In the genomic region with DNA sequence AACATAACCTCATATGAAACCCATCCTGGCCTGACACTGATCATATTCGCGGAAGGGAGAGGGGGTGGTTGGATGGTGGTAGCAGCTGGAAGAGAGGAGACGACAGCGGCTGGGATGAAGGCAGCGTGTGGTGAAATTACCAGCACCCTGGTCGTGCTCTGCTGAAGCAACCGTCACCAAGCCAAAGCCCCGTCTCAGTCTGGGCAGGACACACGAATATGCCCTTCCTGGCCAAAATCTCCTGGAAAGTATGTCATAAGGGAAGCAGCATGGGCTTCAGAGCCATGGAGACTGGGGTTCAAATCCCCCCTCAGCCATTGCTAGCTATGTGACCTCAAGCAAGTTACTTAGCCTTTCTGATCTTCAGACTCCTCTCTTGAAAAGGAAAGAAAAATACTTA, we compare ENCODE assay signal across 15 cellular contexts.
DNase-seq lines count a peak whose midpoint lies in the region; ATAC-seq, FAIRE-seq and TF ChIP-seq lines count a peak whose summit lies in the region.
"Had no signal": no experiment of that assay in that cellular context is flagged by ENCODE, and none has a peak within 500 bp of the region (broad histone marks: within the 10 kb centered on the region; RNA-seq: fewer than 3 reads in every experiment).

No MANE protein-coding gene starts in this region.

- peak overlapping the region; percentile 85 for H3K27ac ChIP-seq in HL-60 (replicated peaks)
- H3K27ac ChIP-seq in kidney (ENCODE audit: low read depth in 2 of 2, low read length in 2 of 2) = no peak overlapping the region
- H3K27ac ChIP-seq: epithelial cell of prostate, right atrium auricular region had no signal

- ATAC-seq in natural killer cell treated with Interleukin-12 subunit alpha and Interleukin-12 subunit beta and Interleukin-15 and Interleukin-18, amount 100 ng/mL, for 72 hours = no peak

- H3K9me3 Mint-ChIP-seq in activated CD4-positive, alpha-beta T cell treated with anti-CD3 and anti-CD28 coated beads, Interleukin-2, amount 10 ng/mL, durations not matched to agents 24 days and 14 days = peaks cover 12% of the 10 kb centered on the region
- peaks cover 9% of the 10 kb centered on the region for H3K9me3 Mint-ChIP-seq in activated CD4-positive, alpha-beta memory T cell treated with anti-CD3 and anti-CD28 coated beads, Interleukin-2, amount 10 ng/mL, durations not matched to agents 7 days and 5 days
- no peaks in the 10 kb centered on the region for H3K9me3 Mint-ChIP-seq in natural killer cell treated with Interleukin-12 subunit alpha and Interleukin-12 subunit beta and Interleukin-15 and Interleukin-18, amount 100 ng/mL, for 72 hours

- H3K36me3 Mint-ChIP-seq in activated CD4-positive, alpha-beta T cell treated with anti-CD3 and anti-CD28 coated beads, Interleukin-2, amount 10 ng/mL, durations not matched to agents 24 days and 14 days (ENCODE audit: low read depth) = peaks cover 13% of the 10 kb centered on the region
- H3K36me3 Mint-ChIP-seq in activated CD4-positive, alpha-beta memory T cell treated with anti-CD3 and anti-CD28 coated beads, Interleukin-2, amount 10 ng/mL, durations not matched to agents 7 days and 5 days (ENCODE audit: low read depth) = peaks cover 16% of the 10 kb centered on the region
- H3K36me3 Mint-ChIP-seq in natural killer cell treated with Interleukin-12 subunit alpha and Interleukin-12 subunit beta and Interleukin-15 and Interleukin-18, amount 100 ng/mL, for 72 hours = peaks cover 12% of the 10 kb centered on the region

- no peaks in the 10 kb centered on the region for H3K9me3 ChIP-seq in kidney (ENCODE audit: control insufficient read depth in 1 of 2, low read length in 2 of 2)
- H3K9me3 ChIP-seq: right atrium auricular region had no signal

- intact Hi-C loops in activated CD4-positive, alpha-beta T cell treated with anti-CD3 and anti-CD28 coated beads, Interleukin-2, amount 10 ng/mL, durations not matched to agents 24 days and 14 days (cut with micrococcal nuclease) = loop anchor here (5.0 kb wide), 2 partner anchors 50 to 160 kb away; no protein-coding TSS in a partner anchor
- intact Hi-C loops in kidney (cut with DNase I) = no loop called here

- no peaks in the 10 kb centered on the region for H3K4me1 ChIP-seq in kidney (ENCODE audit: control insufficient read depth in 1 of 2, insufficient read depth in 1 of 2, low read depth in 1 of 2, low read length in 2 of 2)
- H3K4me1 ChIP-seq: right atrium auricular region had no signal

- DNase-seq in activated CD4-positive, alpha-beta T cell treated with anti-CD3 and anti-CD28 coated beads, Interleukin-2, amount 10 ng/mL, durations not matched to agents 24 days and 14 days = no peak
- DNase-seq in activated CD4-positive, alpha-beta T cell treated with anti-CD3 and anti-CD28 coated beads for 4 hours = no peak
- DNase-seq in HL-60 (ENCODE audit: low read depth in 1 of 2, low spot score in 1 of 2) (no peak), kidney (no peak), AG08396 (ENCODE audit: low spot score) (no peak)
- DNase-seq in activated CD4-positive, alpha-beta memory T cell treated with anti-CD3 and anti-CD28 coated beads, Interleukin-2, amount 10 ng/mL, durations not matched to agents 7 days and 5 days = no peak
- DNase-seq in natural killer cell treated with Interleukin-12 subunit alpha and Interleukin-12 subunit beta and Interleukin-15 and Interleukin-18, amount 100 ng/mL, for 72 hours (ENCODE audit: low spot score) = no peak
- no peak for DNase-seq in activated effector memory CD4-positive, alpha-beta T cell treated with anti-CD3 and anti-CD28 coated beads, Interleukin-2, amount 50 U/mL, for 16 hours
- DNase-seq: DMS79, NCI-H146, SHP77 had no signal

- TF ChIP-seq CTCF in HL-60 (IDR thresholded peaks at IDR 0.05; ENCODE audit: insufficient read depth, low read length) = no peak
- no peak for TF ChIP-seq CTCF in kidney (IDR thresholded peaks at IDR 0.05; ENCODE audit: borderline replicate concordance, extremely low read depth, insufficient read depth)

- no peaks in the 10 kb centered on the region for H3K36me3 ChIP-seq in kidney (ENCODE audit: control insufficient read depth in 1 of 2, insufficient read depth in 2 of 2, low read length in 2 of 2)
- H3K36me3 ChIP-seq: right atrium auricular region had no signal

- no peaks in the 10 kb centered on the region for H3K27me3 ChIP-seq in HL-60 (ENCODE audit: insufficient read depth, poor library complexity, severe bottlenecking)
- H3K27me3 ChIP-seq: right atrium auricular region had no signal

- H3K27ac Mint-ChIP-seq in activated CD4-positive, alpha-beta T cell treated with anti-CD3 and anti-CD28 coated beads, Interleukin-2, amount 10 ng/mL, durations not matched to agents 24 days and 14 days = peak overlapping the region; percentile 95
- peak overlapping the region; percentile 88 for H3K27ac Mint-ChIP-seq in activated CD4-positive, alpha-beta memory T cell treated with anti-CD3 and anti-CD28 coated beads, Interleukin-2, amount 10 ng/mL, durations not matched to agents 7 days and 5 days
- peak overlapping the region; percentile 9 to 86 for H3K27ac Mint-ChIP-seq in natural killer cell treated with Interleukin-12 subunit alpha and Interleukin-12 subunit beta and Interleukin-15 and Interleukin-18, amount 100 ng/mL, for 72 hours

- H3K4me3 Mint-ChIP-seq in activated CD4-positive, alpha-beta T cell treated with anti-CD3 and anti-CD28 coated beads, Interleukin-2, amount 10 ng/mL, durations not matched to agents 24 days and 14 days = peak overlapping the region; percentile 66
- no peak overlapping the region for H3K4me3 Mint-ChIP-seq in activated CD4-positive, alpha-beta memory T cell treated with anti-CD3 and anti-CD28 coated beads, Interleukin-2, amount 10 ng/mL, durations not matched to agents 7 days and 5 days
- H3K4me3 Mint-ChIP-seq in natural killer cell treated with Interleukin-12 subunit alpha and Interleukin-12 subunit beta and Interleukin-15 and Interleukin-18, amount 100 ng/mL, for 72 hours = peak overlapping the region; percentile 66

- no peak for FAIRE-seq in kidney (lab: Jason Lieb, UNC)
- FAIRE-seq: A204.1 had no signal

- no peak overlapping the region for H3K9ac ChIP-seq in kidney (ENCODE audit: low read length in 2 of 2)

- CTCF ChIA-PET in activated CD4-positive, alpha-beta memory T cell treated with anti-CD3 and anti-CD28 coated beads, Interleukin-2, amount 10 ng/mL, durations not matched to agents 7 days and 5 days (lab: Charles Lee) = interaction anchor here (0.7 to 2.1 kb wide), 2 partner anchors 10 to 59 kb away, joined by 3 to 4 read pairs; no protein-coding TSS in a partner anchor

- peaks cover 52% of the 10 kb centered on the region for H3K4me1 Mint-ChIP-seq in activated CD4-positive, alpha-beta T cell treated with anti-CD3 and anti-CD28 coated beads, Interleukin-2, amount 10 ng/mL, durations not matched to agents 24 days and 14 days
- peaks cover 61% of the 10 kb centered on the region for H3K4me1 Mint-ChIP-seq in activated CD4-positive, alpha-beta memory T cell treated with anti-CD3 and anti-CD28 coated beads, Interleukin-2, amount 10 ng/mL, durations not matched to agents 7 days and 5 days
- peaks cover 37 to 47% of the 10 kb centered on the region in 2 donors for H3K4me1 Mint-ChIP-seq in natural killer cell treated with Interleukin-12 subunit alpha and Interleukin-12 subunit beta and Interleukin-15 and Interleukin-18, amount 100 ng/mL, for 72 hours (ENCODE audit: low read depth in 2 of 2)

- POLR2A ChIA-PET in activated CD4-positive, alpha-beta memory T cell treated with anti-CD3 and anti-CD28 coated beads, Interleukin-2, amount 10 ng/mL, durations not matched to agents 7 days and 5 days (lab: Charles Lee) = interaction anchor here (1.3 kb wide), 1 partner anchor 15 kb away, joined by 3 read pairs; no protein-coding TSS in a partner anchor

- no peak overlapping the region for H3K4me3 ChIP-seq in HL-60 (replicated peaks; ENCODE audit: insufficient read depth, low read length)
- H3K4me3 ChIP-seq in kidney (ENCODE audit: low read length in 2 of 2) = no peak overlapping the region
- H3K4me3 ChIP-seq: dorsolateral prefrontal cortex, right atrium auricular region had no signal

- no peaks in the 10 kb centered on the region for H3K27me3 Mint-ChIP-seq in activated CD4-positive, alpha-beta T cell treated with anti-CD3 and anti-CD28 coated beads, Interleukin-2, amount 10 ng/mL, durations not matched to agents 24 days and 14 days
- H3K27me3 Mint-ChIP-seq in activated CD4-positive, alpha-beta memory T cell treated with anti-CD3 and anti-CD28 coated beads, Interleukin-2, amount 10 ng/mL, durations not matched to agents 7 days and 5 days = no peaks in the 10 kb centered on the region
- no peaks in the 10 kb centered on the region for H3K27me3 Mint-ChIP-seq in natural killer cell treated with Interleukin-12 subunit alpha and Interleukin-12 subunit beta and Interleukin-15 and Interleukin-18, amount 100 ng/mL, for 72 hours
